8 cellular contexts compared by ENCODE assay signal in the genomic region with DNA sequence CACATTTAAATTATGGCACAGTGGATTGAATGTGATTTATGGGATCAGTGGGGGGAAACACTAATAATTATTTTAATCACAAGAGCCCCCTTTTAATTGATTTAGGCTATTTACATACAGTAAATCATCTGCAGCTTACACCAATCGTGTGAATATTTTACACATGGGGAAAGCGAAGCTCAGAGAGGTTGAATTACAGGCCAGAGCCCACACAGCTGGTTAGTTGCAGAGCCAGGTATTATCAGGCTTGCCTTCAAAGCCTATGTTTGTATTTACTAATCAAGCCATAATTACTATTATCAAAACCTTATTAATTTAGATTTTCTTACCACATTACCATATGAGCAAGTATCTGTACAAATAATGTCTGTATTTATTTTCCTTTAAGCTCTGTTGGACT. TPM values are rescaled to one million over a fixed set of nuclear protein-coding genes. Genes with fewer than 3 reads are reported as not detected.
DNase-seq lines count a peak whose midpoint lies in the region; ATAC-seq and TF ChIP-seq lines count a peak whose summit lies in the region.

No MANE protein-coding gene starts in this region.

- intact Hi-C loops in CD14-positive monocyte (cut with micrococcal nuclease) = loop anchor here in 1 of 2 donors (5.0 kb wide), 1 partner anchor 66 kb away; no protein-coding TSS in a partner anchor
- intact Hi-C loops in dendritic cell treated with granulocyte-macrophage colony-stimulating factor and Interleukin-4, amounts not matched to agents 40 ng/mL and 50 ng/mL, for 4 days (cut with micrococcal nuclease) = loop anchor here (1.0 to 10.0 kb wide), 2 partner anchors 8 to 58 kb away; no protein-coding TSS in a partner anchor

- no peak for ATAC-seq in GM18909 (IDR thresholded peaks at IDR 0.05; ENCODE audit: poor library complexity, unreplicated experiment)
- ATAC-seq in HG03571 (IDR thresholded peaks at IDR 0.05; ENCODE audit: unreplicated experiment) = no peak

- H3K4me3 Mint-ChIP-seq in CD14-positive monocyte (peak overlapping the region; percentile 97 to 99), neural crest cell (peak overlapping the region; percentile 95)
- H3K4me3 Mint-ChIP-seq in dendritic cell treated with granulocyte-macrophage colony-stimulating factor and Interleukin-4, amounts not matched to agents 40 ng/mL and 50 ng/mL, for 4 days = peak overlapping the region; percentile 87

- no peaks in the 10 kb centered on the region for H4K20me1 ChIP-seq in MM.1S (ENCODE audit: insufficient read depth, low read length)

- H3F3A ChIP-seq in MM.1S (ENCODE audit: insufficient read depth, low read length) = peaks cover 26% of the 10 kb centered on the region

- no peaks in the 10 kb centered on the region for H3K27me3 Mint-ChIP-seq in CD14-positive monocyte (ENCODE audit: low read depth in 3 of 3)
- H3K27me3 Mint-ChIP-seq in dendritic cell treated with granulocyte-macrophage colony-stimulating factor and Interleukin-4, amounts not matched to agents 40 ng/mL and 50 ng/mL, for 4 days = no peaks in the 10 kb centered on the region
- no peaks in the 10 kb centered on the region for H3K27me3 Mint-ChIP-seq in neural crest cell (ENCODE audit: low read depth)

- H2AFZ ChIP-seq in MM.1S (ENCODE audit: low read length) = peak overlapping the region; percentile 80

- peaks cover 5 to 8% of the 10 kb centered on the region in 2 donors for H3K36me3 Mint-ChIP-seq in CD14-positive monocyte
- H3K36me3 Mint-ChIP-seq in dendritic cell treated with granulocyte-macrophage colony-stimulating factor and Interleukin-4, amounts not matched to agents 40 ng/mL and 50 ng/mL, for 4 days (ENCODE audit: low read depth) = peaks cover 50% of the 10 kb centered on the region
- peaks cover 2% of the 10 kb centered on the region for H3K36me3 Mint-ChIP-seq in neural crest cell (ENCODE audit: low read depth)

- H3K4me1 ChIP-seq in MM.1S (ENCODE audit: low read length) = peaks cover 16% of the 10 kb centered on the region

- H3K4me1 Mint-ChIP-seq in CD14-positive monocyte (peaks cover 43% of the 10 kb centered on the region), neural crest cell (peaks cover 29% of the 10 kb centered on the region)
- H3K4me1 Mint-ChIP-seq in dendritic cell treated with granulocyte-macrophage colony-stimulating factor and Interleukin-4, amounts not matched to agents 40 ng/mL and 50 ng/mL, for 4 days (ENCODE audit: low read depth) = peaks cover 31% of the 10 kb centered on the region

- H3K27me3 ChIP-seq in MM.1S (replicated peaks; ENCODE audit: insufficient read depth, low read length) = no peaks in the 10 kb centered on the region

- TF ChIP-seq CTCF in CD14-positive monocyte (IDR thresholded peaks at IDR 0.05) (no peak), MM.1S (IDR thresholded peaks at IDR 0.05; ENCODE audit: low read length) (no peak), neural crest cell (conservative IDR thresholded peaks at IDR 0.05) (no peak)

- H3K9me3 ChIP-seq in MM.1S (replicated peaks; ENCODE audit: insufficient read depth, low read length) = no peaks in the 10 kb centered on the region

- H3K27ac Mint-ChIP-seq in CD14-positive monocyte = peak overlapping the region; percentile 99 to 100 (median 99)
- H3K27ac Mint-ChIP-seq in dendritic cell treated with granulocyte-macrophage colony-stimulating factor and Interleukin-4, amounts not matched to agents 40 ng/mL and 50 ng/mL, for 4 days = peak overlapping the region; percentile 100
- H3K27ac Mint-ChIP-seq in neural crest cell (ENCODE audit: unreplicated experiment) = peak overlapping the region; percentile 85

- peak overlapping the region; percentile 85 for H3K4me2 ChIP-seq in MM.1S (ENCODE audit: low read depth, low read length)

- no peaks in the 10 kb centered on the region for H3K9me2 ChIP-seq in MM.1S (replicated peaks; ENCODE audit: insufficient read depth, low read length)

- H3K9me3 Mint-ChIP-seq in CD14-positive monocyte (peaks cover 0 to 2% (median 0%) of the 10 kb centered on the region in 7 donors), neural crest cell (no peaks in the 10 kb centered on the region)
- H3K9me3 Mint-ChIP-seq in dendritic cell treated with granulocyte-macrophage colony-stimulating factor and Interleukin-4, amounts not matched to agents 40 ng/mL and 50 ng/mL, for 4 days = no peaks in the 10 kb centered on the region

- H3K36me3 ChIP-seq in MM.1S (replicated peaks; ENCODE audit: insufficient read depth, low read length) = no peaks in the 10 kb centered on the region

- H3K27ac ChIP-seq in MM.1S (ENCODE audit: low read length) = peak overlapping the region; percentile 74

- H3K9ac ChIP-seq in MM.1S (ENCODE audit: low read length) = peak overlapping the region; percentile 70

- H3K4me3 ChIP-seq in MM.1S (ENCODE audit: low read length) = peak overlapping the region; percentile 69

- H3K79me2 ChIP-seq in MM.1S (ENCODE audit: low read length) = peaks cover 52% of the 10 kb centered on the region

- DNase-seq in CD14-positive monocyte (ENCODE audit: low spot score) (no peak), MM.1S (no peak), neural crest cell (ENCODE audit: low read depth, low spot score) (no peak), amniotic stem cell (lab: John Stamatoyannopoulos, UW) (no peak), NCI-H510A treated with DMSO at 0.1 percent for 48 hours (lab: John Stamatoyannopoulos, UW) (no peak)

RNA-seq across cellular contexts. Expression of gene SDCCAG8, which starts 0.7 kb away (rescaled TPM):
- polyA plus RNA-seq in CD14-positive monocyte = 10 to 100 TPM; 33.2 to 34.4 TPM
- total RNA-seq in neural crest cell = 19.9 and 22.8 TPM in 2 replicates

RNA-seq across cellular contexts. Expression of gene CEP170, which starts 1.5 kb away (rescaled TPM):
- polyA plus RNA-seq in CD14-positive monocyte = 10 to 100 TPM; 13.7 to 17.4 TPM
- 120 and 129 TPM in 2 replicates for total RNA-seq in neural crest cell
